Comparison of ENCODE assay signal across 25 cellular contexts in genomic region chr16:77041468-77041867, GRCh38.
A peak's percentile ranks its signal among the peaks of the same experiment; 100 is the strongest.
DNase-seq lines count a peak whose midpoint lies in the region; ATAC-seq, FAIRE-seq and TF ChIP-seq lines count a peak whose summit lies in the region.
"Had no signal": no experiment of that assay in that cellular context is flagged by ENCODE, and none has a peak within 500 bp of the region (broad histone marks: within the 10 kb centered on the region; RNA-seq: fewer than 3 reads in every experiment).

No MANE protein-coding gene starts in this region.

- in situ Hi-C loops in HepG2 (cut with HindIII; ENCODE audit: extremely low pct_ligation_motif_present, low pct_unique_long_range_greater_than_20kb): no loop called here
- in situ Hi-C loops in K562 (cut with MboI): no loop called here
- in situ Hi-C loops in HAP-1 (cut with MboI; ENCODE audit: low sequenced_read_pairs): no loop called here

- H3K79me2 ChIP-seq in HepG2 (ENCODE audit: insufficient read depth, low read length): no peaks in the 10 kb centered on the region
- H3K79me2 ChIP-seq in K562 (ENCODE audit: control insufficient read depth, insufficient read depth, low read length): no peaks in the 10 kb centered on the region

- TF ChIP-seq POLR2A in HepG2 (IDR thresholded peaks at IDR 0.05; ENCODE audit: insufficient read depth in 1 of 2, low read depth in 2 of 2, low read length in 2 of 2): no peak
- TF ChIP-seq POLR2A in right lobe of liver (IDR thresholded peaks at IDR 0.05): no peak
- TF ChIP-seq POLR2A in K562 (conservative IDR thresholded peaks at IDR 0.05): no peak

- no peak for DNase-seq in HepG2 (ENCODE audit: low spot score)
- DNase-seq in right lobe of liver: no peak
- DNase-seq in K562 (ENCODE audit: extremely low read depth in 1 of 4, low spot score in 3 of 4): no peak
- DNase-seq in HAP-1 (ENCODE audit: low spot score in 2 of 2): no peak
- DNase-seq: ACHN; BE2C; C1 segment of cervical spinal cord; CD4-positive, alpha-beta memory T cell; CD4-positive, CD25-positive, alpha-beta regulatory T cell; CD8-positive, alpha-beta memory T cell; COR-L47; DMS 273 treated with DMSO at 0.1 percent for 48 hours; DMS153; DMS53; DMS79; DND-41; EL; GDM1 had no signal

- H3K27ac ChIP-seq in HepG2 (ENCODE audit: extremely low read length, insufficient read depth, low read length) (no peak overlapping the region), right lobe of liver (no peak overlapping the region), K562 (ENCODE audit: extremely low read depth, low read depth, low read length) (no peak overlapping the region)
- H3K27ac ChIP-seq: 22Rv1, BLaER1 had no signal

- H3K4me3 ChIP-seq in HepG2 (replicated peaks in 1 of 3; ENCODE audit: insufficient read depth in 1 of 3, low read depth in 2 of 3, low read length in 3 of 3) (no peak overlapping the region), right lobe of liver (no peak overlapping the region), K562 (no peak overlapping the region), HAP-1 (no peak overlapping the region)
- H3K4me3 ChIP-seq: BLaER1, GM12878 had no signal

- intact Hi-C loops in HepG2 (cut with micrococcal nuclease; ENCODE audit: unreplicated experiment): loop anchor here (5.0 kb wide), 1 partner anchor 374 kb away; no protein-coding TSS in a partner anchor
- intact Hi-C loops in right lobe of liver (cut with DNase I): no loop called here
- intact Hi-C loops in K562 (cut with micrococcal nuclease): no loop called here

- H4K20me1 ChIP-seq in HepG2 (ENCODE audit: insufficient read depth, low read length) (no peaks in the 10 kb centered on the region), K562 (replicated peaks; ENCODE audit: control insufficient read depth, insufficient read depth, low read length) (no peaks in the 10 kb centered on the region)
- H4K20me1 ChIP-seq: BLaER1 had no signal

- H3K9me3 ChIP-seq in HepG2 (ENCODE audit: low read length): peaks cover 9% of the 10 kb centered on the region; the same call in 1 of the 2 replicates
- no peaks in the 10 kb centered on the region for H3K9me3 ChIP-seq in right lobe of liver
- no peaks in the 10 kb centered on the region for H3K9me3 ChIP-seq in K562 (replicated peaks; ENCODE audit: control insufficient read depth, insufficient read depth, low read depth, low read length)
- H3K9me3 ChIP-seq in HAP-1: no peaks in the 10 kb centered on the region
- H3K9me3 ChIP-seq: BE2C, BLaER1 had no signal

- ATAC-seq in HepG2 (no peak), right lobe of liver (no peak), K562 (no peak), GM18517 (IDR thresholded peaks at IDR 0.05; ENCODE audit: unreplicated experiment) (no peak)
- ATAC-seq: GM12878 had no signal

- 2% methylated on average over 5 of the region's 5 CpGs for WGBS in HepG2 (ENCODE audit: low lambda C conversion rate)
- 64% methylated on average over 5 of the region's 5 CpGs for WGBS in right lobe of liver (ENCODE audit: insufficient coverage, low coverage, low lambda C conversion rate, missing lambda C conversion rate)
- 0% methylated on average over 5 of the region's 5 CpGs for WGBS in K562 (ENCODE audit: insufficient coverage, low coverage, missing lambda C conversion rate)

- no peak overlapping the region for H3K9ac ChIP-seq in HepG2 (ENCODE audit: insufficient read depth, low read depth, low read length)
- H3K9ac ChIP-seq in K562 (ENCODE audit: insufficient read depth in 1 of 2, low read depth in 2 of 2, low read length in 2 of 2): no peak overlapping the region
- H3K9ac ChIP-seq: BLaER1 had no signal

- H3K4me1 ChIP-seq in HepG2 (ENCODE audit: insufficient read depth, low read length) (no peaks in the 10 kb centered on the region), right lobe of liver (no peaks in the 10 kb centered on the region), K562 (replicated peaks in 1 of 2; ENCODE audit: control insufficient read depth in 2 of 2, insufficient read depth in 2 of 2, low read length in 2 of 2) (no peaks in the 10 kb centered on the region), HAP-1 (peaks cover 4% of the 10 kb centered on the region; the same call in 1 of the 2 replicates)
- H3K4me1 ChIP-seq: BE2C had no signal

- H2AFZ ChIP-seq in HepG2 (ENCODE audit: low read length): no peak overlapping the region
- no peak overlapping the region for H2AFZ ChIP-seq in K562 (ENCODE audit: low read depth, low read length)

- no peaks in the 10 kb centered on the region for H3K9me1 ChIP-seq in K562 (ENCODE audit: control insufficient read depth, insufficient read depth, low read length)

- H3K36me3 ChIP-seq in HepG2 (replicated peaks in 1 of 2; ENCODE audit: control insufficient read depth in 1 of 2, insufficient read depth in 2 of 2, low read length in 2 of 2) (no peaks in the 10 kb centered on the region), right lobe of liver (no peaks in the 10 kb centered on the region), K562 (ENCODE audit: control insufficient read depth, insufficient read depth, low read length) (no peaks in the 10 kb centered on the region), HAP-1 (replicated peaks) (no peaks in the 10 kb centered on the region)
- H3K36me3 ChIP-seq: BE2C, BLaER1 had no signal

- CTCF ChIA-PET in HepG2 (lab: Yijun Ruan, JAX; ENCODE audit: low intra/inter-chr PET ratio, low total read pairs) (no interaction called here), K562 (lab: Yijun Ruan, JAX; ENCODE audit: low intra/inter-chr PET ratio) (no interaction called here)

- POLR2A ChIA-PET in HepG2 (lab: Yijun Ruan, JAX): no interaction called here
- POLR2A ChIA-PET in K562 (lab: Yijun Ruan, JAX): no interaction called here

- H3K4me2 ChIP-seq in HepG2 (ENCODE audit: low read depth, low read length): no peak overlapping the region
- no peak overlapping the region for H3K4me2 ChIP-seq in K562 (ENCODE audit: insufficient read depth, low read length)
- H3K4me2 ChIP-seq: BLaER1 had no signal

- TF ChIP-seq EP300 in HepG2 (IDR thresholded peaks at IDR 0.05; ENCODE audit: low read depth in 2 of 2, low read length in 2 of 2) (no peak), HepG2 (CRISPR knock-in tag; IDR thresholded peaks at IDR 0.05; ENCODE audit: borderline replicate concordance) (no peak), K562 (IDR thresholded peaks at IDR 0.05; ENCODE audit: low read length) (no peak)

- H3K27me3 ChIP-seq in HepG2 (ENCODE audit: control insufficient read depth in 1 of 2, insufficient read depth in 2 of 2, low read length in 2 of 2) (no peaks in the 10 kb centered on the region; a peak in 1 of 5 replicates), right lobe of liver (no peaks in the 10 kb centered on the region), K562 (ENCODE audit: control insufficient read depth in 2 of 2, insufficient read depth in 2 of 2, low read length in 2 of 2) (no peaks in the 10 kb centered on the region), HAP-1 (ENCODE audit: low read depth) (no peaks in the 10 kb centered on the region)
- H3K27me3 ChIP-seq: BE2C, BLaER1 had no signal

- TF ChIP-seq CTCF in HepG2 (CRISPR knock-in tag; IDR thresholded peaks at IDR 0.05) (no peak), right lobe of liver (IDR thresholded peaks at IDR 0.05) (no peak), K562 (IDR thresholded peaks at IDR 0.05 in 2 of 3, conservative IDR thresholded peaks at IDR 0.05 in 1 of 3; ENCODE audit: insufficient read depth in 2 of 3, low read depth in 1 of 3, low read length in 3 of 3) (no peak)

- BruUV-seq in HepG2 (replicated peaks; lab: Mats Ljungman, UMichigan) (no TSS peak), K562 (replicated peaks; lab: Mats Ljungman, UMichigan) (no TSS peak)

- FAIRE-seq in HepG2 (lab: Jason Lieb, UNC) (no peak), K562 (lab: Jason Lieb, UNC) (no peak)
- FAIRE-seq: GM12878, GM12892, GM18507, GM19239 had no signal

- TF ChIP-seq RAD21 in HepG2 (CRISPR knock-in tag; IDR thresholded peaks at IDR 0.05) (no peak), K562 (CRISPR knock-in tag; conservative IDR thresholded peaks at IDR 0.05 in 1 of 2, IDR thresholded peaks at IDR 0.05 in 1 of 2) (no peak)

TF ChIP-seq in HepG2, 621 proteins besides CTCF, POLR2A, EP300 and RAD21 (continues in another document):
- no peak for TF ChIP-seq ZNF724P (CRISPR knock-in tag; IDR thresholded peaks at IDR 0.05; ENCODE audit: borderline replicate concordance)
- TF ChIP-seq ZNF800 (CRISPR knock-in tag; IDR thresholded peaks at IDR 0.05): no peak

TF ChIP-seq in K562, 482 proteins besides CTCF, POLR2A, EP300 and RAD21:
- 0 out of 2 replicates have a peak, but pooled peaks have one; percentile 16 for TF ChIP-seq C11orf30 (IDR thresholded peaks at IDR 0.05; ENCODE audit: low read depth)
- TF ChIP-seq POLR3A (IDR thresholded peaks at IDR 0.05; ENCODE audit: borderline replicate concordance, extremely low read depth, insufficient read depth, insufficient read length): no peak
- no peak for TF ChIP-seq POLR2H (tag; IDR thresholded peaks at IDR 0.05; ENCODE audit: low read depth)
- peak; percentile 61 for TF ChIP-seq ZNF316 (IDR thresholded peaks at IDR 0.05)
- TF ChIP-seq E4F1 (CRISPR knock-in tag; IDR thresholded peaks at IDR 0.05; ENCODE audit: borderline replicate concordance): no peak
- no peak for TF ChIP-seq PRMT5 (CRISPR knock-in tag; IDR thresholded peaks at IDR 0.05)
- TF ChIP-seq GABPB2 (CRISPR knock-in tag; conservative IDR thresholded peaks at IDR 0.05): no peak
- TF ChIP-seq ZC3H8 (IDR thresholded peaks at IDR 0.05): no peak
- TF ChIP-seq ZNF76 (CRISPR knock-in tag; IDR thresholded peaks at IDR 0.05; ENCODE audit: borderline replicate concordance): no peak
- no peak for TF ChIP-seq ZNF431 (CRISPR knock-in tag; IDR thresholded peaks at IDR 0.05)
- TF ChIP-seq IRF2 (CRISPR knock-in tag; IDR thresholded peaks at IDR 0.05): no peak
- TF ChIP-seq TAF9B (IDR thresholded peaks at IDR 0.05; ENCODE audit: partially characterized antibody): no peak

Comparison
In these comparisons a context has a peak if more than half of its experiments do, and no peak if none do; other contexts are left out.
1. Of the 241 proteins assayed by ChIP-seq in both HepG2 and K562: peak only in HepG2: MAFF and MAFK; only in K562: none; in both: none; in neither: 239.